8 cellular contexts compared by ENCODE assay signal in the genomic region with DNA sequence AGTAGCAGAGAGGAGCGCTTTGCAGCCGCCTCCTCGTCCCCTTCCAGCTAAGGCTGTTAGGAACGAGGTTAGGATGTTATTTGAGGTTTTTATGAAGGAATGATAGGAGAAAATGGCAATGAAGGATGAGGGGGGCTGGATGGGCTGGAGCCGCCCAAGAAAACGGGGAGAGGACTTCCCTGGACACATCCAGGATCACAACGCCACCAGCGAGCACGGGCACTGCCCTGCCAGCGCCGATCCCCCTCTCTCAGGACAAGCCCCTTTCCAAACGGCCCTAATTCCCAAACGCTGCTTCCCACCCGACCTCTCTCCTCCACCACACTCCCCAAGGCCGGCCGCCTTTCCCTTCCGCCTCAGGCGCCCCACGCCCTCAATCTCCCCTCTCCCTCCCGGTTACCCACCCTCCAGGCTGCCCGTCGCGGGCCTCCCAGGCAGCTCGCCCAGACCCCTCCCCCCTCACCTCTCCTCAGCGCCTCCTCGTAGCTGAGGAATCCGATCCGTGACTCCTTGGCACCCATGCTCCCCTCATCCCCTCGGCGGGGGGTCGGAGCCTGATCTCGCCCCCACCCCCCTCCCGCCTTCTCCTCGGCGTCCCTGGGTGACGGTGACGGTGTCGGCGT. TPM values are rescaled to one million over a fixed set of nuclear protein-coding genes. Genes with fewer than 3 reads are reported as not detected.
DNase-seq lines count a peak whose midpoint lies in the region; ATAC-seq and TF ChIP-seq lines count a peak whose summit lies in the region.

No MANE protein-coding gene starts in this region.

- CTCF ChIA-PET in AG04450 (lab: Charles Lee), result interaction anchor here (0.6 kb wide), 1 partner anchor 139 kb away, joined by 5 read pairs; no protein-coding TSS in a partner anchor

- peak overlapping the region; percentile 78 for H3K9ac ChIP-seq in parathyroid adenoma

- WGBS in gastroesophageal sphincter (ENCODE audit: low coverage in 1 of 2), 2 donors, result 0 to 1% methylated on average over 6 to 27 of the region's 39 CpGs

- H2AFZ ChIP-seq in parathyroid adenoma, result peak overlapping the region; percentile 94

- peak; percentile 35 for ATAC-seq in GM19023 (IDR thresholded peaks at IDR 0.05; ENCODE audit: unreplicated experiment)
- peak; percentile 25 for ATAC-seq in HG03135 (IDR thresholded peaks at IDR 0.05; ENCODE audit: unreplicated experiment)
- peak; percentile 62 for ATAC-seq in gastroesophageal sphincter

- H3K4me1 ChIP-seq in gastroesophageal sphincter (peaks cover 0 to 54% (median 25%) of the 10 kb centered on the region in 3 donors), parathyroid adenoma (peaks cover 7% of the 10 kb centered on the region)

- H3K4me3 ChIP-seq in AG04450 (ENCODE audit: low read depth, low read length) (peak overlapping the region; percentile 93), gastroesophageal sphincter (peak overlapping the region; percentile 61 to 86), parathyroid adenoma (ENCODE audit: low read depth, low read length) (peak overlapping the region; percentile 85)

- peaks cover 6% of the 10 kb centered on the region for H3K79me2 ChIP-seq in parathyroid adenoma

- DNase-seq in AG04450 (ENCODE audit: low read depth, low spot score) (no peak), inferior parietal cortex (ENCODE audit: extremely low spot score) (no peak), GM19238 (ENCODE audit: insufficient read length, low spot score) (no peak)

- TF ChIP-seq EP300 in gastroesophageal sphincter (IDR thresholded peaks at IDR 0.05), result no peak

- H3K36me3 ChIP-seq in gastroesophageal sphincter (no peaks in the 10 kb centered on the region), parathyroid adenoma (ENCODE audit: control insufficient read depth, insufficient read depth, low read length) (no peaks in the 10 kb centered on the region)

- H3K27ac ChIP-seq in AG04450 (ENCODE audit: low read depth, low read length) (peak overlapping the region; percentile 75), VCaP (peak overlapping the region; percentile 96), gastroesophageal sphincter (peak overlapping the region; percentile 72 to 97 (median 96)), parathyroid adenoma (peak overlapping the region; percentile 96)

- POLR2A ChIA-PET in AG04450 (lab: Yijun Ruan, JAX), result interaction anchor here (0.6 to 2.1 kb wide), 8 partner anchors 13 to 684 kb away, joined by 3 to 12 read pairs (median 4); partner anchors contain the start of genes PPM1D, PTRH2 and VMP1

- H3K9me3 ChIP-seq in AG04450 (ENCODE audit: control insufficient read depth, insufficient read depth, low read length) (peaks cover 3% of the 10 kb centered on the region; the same call in 1 of the 2 replicates), gastroesophageal sphincter (no peaks in the 10 kb centered on the region), parathyroid adenoma (ENCODE audit: control insufficient read depth, low read length) (no peaks in the 10 kb centered on the region)

- no peak for TF ChIP-seq POLR2A in gastroesophageal sphincter (IDR thresholded peaks at IDR 0.05)

- TF ChIP-seq CTCF in AG04450 (IDR thresholded peaks at IDR 0.05; ENCODE audit: low read depth, low read length), result no peak
- TF ChIP-seq CTCF in VCaP (conservative IDR thresholded peaks at IDR 0.05), result no peak
- no peak for TF ChIP-seq CTCF in gastroesophageal sphincter (IDR thresholded peaks at IDR 0.05)
- TF ChIP-seq CTCF in parathyroid adenoma (IDR thresholded peaks at IDR 0.05), result no peak

- H3K4me2 ChIP-seq in parathyroid adenoma (ENCODE audit: low read length), result peak overlapping the region; percentile 86

- no peaks in the 10 kb centered on the region for H3K27me3 ChIP-seq in AG04450 (ENCODE audit: control insufficient read depth, insufficient read depth, low read length)
- no peaks in the 10 kb centered on the region for H3K27me3 ChIP-seq in gastroesophageal sphincter
- no peaks in the 10 kb centered on the region for H3K27me3 ChIP-seq in parathyroid adenoma (ENCODE audit: control insufficient read depth, insufficient read depth, low read length)

RNA-seq across cellular contexts. Expression of gene USP32, which starts 0.4 kb away (rescaled TPM):
- polyA plus RNA-seq in AG04450 (2011; rRNA removed), result 40.7 and 42.6 TPM in 2 replicates
- polyA minus RNA-seq in AG04450 (2011; rRNA and poly(A)+ RNA removed), result 43.6 and 60.7 TPM in 2 replicates
- 10 to 100 TPM; 44.1 to 55.5 (median 51.4) TPM for total RNA-seq in gastroesophageal sphincter

RNA-seq across cellular contexts. Expression of gene CHCT1, which starts 30.8 kb away (rescaled TPM):
- not detected in 2 replicates for polyA plus RNA-seq in AG04450 (2011; rRNA removed)
- polyA minus RNA-seq in AG04450 (2011; rRNA and poly(A)+ RNA removed), result not detected in 2 replicates
- total RNA-seq in gastroesophageal sphincter, result not detected
